Comparison of ENCODE assay signal across 12 cellular contexts in the genomic region with DNA sequence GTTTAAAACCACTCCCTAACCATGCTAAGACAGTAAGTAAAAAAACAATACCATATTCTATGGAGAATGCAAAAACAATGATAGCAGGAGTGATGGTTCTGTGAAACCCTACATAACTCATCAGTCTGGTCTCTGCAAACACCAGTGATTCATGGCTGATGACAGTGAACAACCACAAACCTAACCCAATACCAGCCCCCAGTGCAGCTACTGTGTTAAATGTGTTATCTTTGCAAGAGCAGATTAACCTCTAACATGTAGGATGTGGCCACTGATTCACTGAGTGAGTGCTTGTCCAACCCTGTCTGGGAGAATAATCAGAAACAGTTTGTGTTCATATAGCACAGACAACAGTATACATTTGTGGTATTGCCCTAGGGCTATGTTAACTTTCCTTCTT.
DNase-seq lines count a peak whose midpoint lies in the region; ATAC-seq, FAIRE-seq and TF ChIP-seq lines count a peak whose summit lies in the region.
"Had no signal": no experiment of that assay in that cellular context is flagged by ENCODE, and none has a peak within 500 bp of the region (broad histone marks: within the 10 kb centered on the region; RNA-seq: fewer than 3 reads in every experiment).

No MANE protein-coding gene starts in this region.

- H3K27ac ChIP-seq in foreskin keratinocyte, result peak overlapping the region; percentile 54
- H3K27ac ChIP-seq: SK-N-MC had no signal

- no peak for FAIRE-seq in urothelium cell line (lab: Jason Lieb, UNC)
- FAIRE-seq: G401.6 had no signal

- H3K27me3 Mint-ChIP-seq in activated CD4-positive, alpha-beta memory T cell treated with anti-CD3 and anti-CD28 coated beads, Interleukin-2, amount 10 ng/mL, durations not matched to agents 7 days and 5 days, result peaks cover 5% of the 10 kb centered on the region

- POLR2A ChIA-PET in activated CD4-positive, alpha-beta memory T cell treated with anti-CD3 and anti-CD28 coated beads, Interleukin-2, amount 10 ng/mL, durations not matched to agents 7 days and 5 days (lab: Charles Lee), result no interaction called here

- peak overlapping the region; percentile 60 for H3K27ac Mint-ChIP-seq in activated CD4-positive, alpha-beta memory T cell treated with anti-CD3 and anti-CD28 coated beads, Interleukin-2, amount 10 ng/mL, durations not matched to agents 7 days and 5 days

- peaks cover 32% of the 10 kb centered on the region for H3K27me3 ChIP-seq in foreskin keratinocyte

- no peaks in the 10 kb centered on the region for H3K9me3 Mint-ChIP-seq in activated CD4-positive, alpha-beta memory T cell treated with anti-CD3 and anti-CD28 coated beads, Interleukin-2, amount 10 ng/mL, durations not matched to agents 7 days and 5 days

- H3K4me3 Mint-ChIP-seq in activated CD4-positive, alpha-beta memory T cell treated with anti-CD3 and anti-CD28 coated beads, Interleukin-2, amount 10 ng/mL, durations not matched to agents 7 days and 5 days, result no peak overlapping the region

- H3K4me1 Mint-ChIP-seq in activated CD4-positive, alpha-beta memory T cell treated with anti-CD3 and anti-CD28 coated beads, Interleukin-2, amount 10 ng/mL, durations not matched to agents 7 days and 5 days, result peaks cover 18% of the 10 kb centered on the region

- H3K36me3 Mint-ChIP-seq in activated CD4-positive, alpha-beta memory T cell treated with anti-CD3 and anti-CD28 coated beads, Interleukin-2, amount 10 ng/mL, durations not matched to agents 7 days and 5 days (ENCODE audit: low read depth), result no peaks in the 10 kb centered on the region

- H3K4me1 ChIP-seq in foreskin keratinocyte, result peaks cover 9% of the 10 kb centered on the region

- peak; percentile 7 to 9 for DNase-seq in stimulated activated CD4-positive, alpha-beta T cell treated with anti-CD3 and anti-CD28 coated beads, Interleukin-15, amount 100 ng/mL, for 48 hours (ENCODE audit: low read depth in 2 of 2)
- DNase-seq in stimulated activated CD4-positive, alpha-beta T cell treated with anti-CD3 and anti-CD28 coated beads, Interleukin-4, amount 100 ng/mL, for 1 hour, result no peak
- DNase-seq in activated CD4-positive, alpha-beta memory T cell treated with anti-CD3 and anti-CD28 coated beads, Interleukin-2, amount 10 ng/mL, durations not matched to agents 7 days and 5 days, result peak; percentile 65
- DNase-seq in foreskin keratinocyte, result peak; percentile 95 to 96
- DNase-seq in urothelium cell line (ENCODE audit: low spot score), result peak; percentile 17
- no peak for DNase-seq in SK-N-DZ (ENCODE audit: low spot score)
- no peak for DNase-seq in medulla oblongata (ENCODE audit: extremely low spot score)
- DNase-seq: NCI-H1048 had no signal

- CTCF ChIA-PET in activated CD4-positive, alpha-beta memory T cell treated with anti-CD3 and anti-CD28 coated beads, Interleukin-2, amount 10 ng/mL, durations not matched to agents 7 days and 5 days (lab: Charles Lee), result no interaction called here

- ATAC-seq in foreskin keratinocyte, result peak; percentile 94
- ATAC-seq in GM19328 (IDR thresholded peaks at IDR 0.05; ENCODE audit: unreplicated experiment), result no peak
- ATAC-seq: sciatic nerve had no signal

- TF ChIP-seq CTCF in foreskin keratinocyte (conservative IDR thresholded peaks at IDR 0.05), result no peak

Comparison
In these comparisons a context has a peak if more than half of its experiments do, and no peak if none do; other contexts are left out.
1. DNase-seq: peak in stimulated activated CD4-positive, alpha-beta T cell treated with anti-CD3 and anti-CD28 coated beads, Interleukin-15, amount 100 ng/mL, for 48 hours (2 of 2), activated CD4-positive, alpha-beta memory T cell treated with anti-CD3 and anti-CD28 coated beads, Interleukin-2, amount 10 ng/mL, durations not matched to agents 7 days and 5 days (single experiment), foreskin keratinocyte (2 of 2) and urothelium cell line (single experiment); none in stimulated activated CD4-positive, alpha-beta T cell treated with anti-CD3 and anti-CD28 coated beads, Interleukin-4, amount 100 ng/mL, for 1 hour (single experiment), SK-N-DZ (single experiment) and medulla oblongata (single experiment).